11 cellular contexts compared by ENCODE assay signal in the genomic region with DNA sequence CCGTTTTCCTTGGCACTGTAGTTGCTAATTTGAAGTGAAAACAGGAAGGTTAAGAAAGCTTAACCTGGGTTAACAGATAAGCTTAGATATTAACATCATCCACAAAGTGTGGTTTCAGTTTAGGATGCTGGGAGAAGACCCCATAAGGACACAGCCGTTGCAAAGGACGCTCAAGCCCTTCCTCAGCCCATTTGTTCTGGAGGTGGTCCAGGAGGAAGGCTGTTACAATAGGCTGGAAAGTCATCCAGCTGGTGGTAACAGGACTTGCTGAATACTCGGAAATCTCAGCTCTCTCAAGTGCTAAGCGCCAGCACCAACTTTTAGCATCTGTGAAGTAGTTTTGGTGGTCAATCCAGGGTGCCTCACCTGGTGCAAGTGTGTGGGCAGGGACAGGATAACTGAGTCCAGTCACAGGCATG. TPM values are rescaled to one million over a fixed set of nuclear protein-coding genes. Genes with fewer than 3 reads are reported as not detected.
DNase-seq lines count a peak whose midpoint lies in the region; ATAC-seq, FAIRE-seq and TF ChIP-seq lines count a peak whose summit lies in the region.
"Had no signal": no experiment of that assay in that cellular context is flagged by ENCODE, and none has a peak within 500 bp of the region (broad histone marks: within the 10 kb centered on the region; RNA-seq: fewer than 3 reads in every experiment).

No MANE protein-coding gene starts in this region.

- peak overlapping the region; percentile 24 for H3K27ac Mint-ChIP-seq in astrocyte (ENCODE audit: unreplicated experiment)

- no peak overlapping the region for H2AFZ ChIP-seq in astrocyte (ENCODE audit: low read depth, low read length)

- H3K27me3 ChIP-seq in A673 (replicated peaks; ENCODE audit: insufficient read depth, low read depth, low read length, poor library complexity) = no peaks in the 10 kb centered on the region
- no peaks in the 10 kb centered on the region for H3K27me3 ChIP-seq in astrocyte (ENCODE audit: insufficient read depth, low read length)
- H3K27me3 ChIP-seq in right lobe of liver = no peaks in the 10 kb centered on the region

- TF ChIP-seq CTCF in A673 (conservative IDR thresholded peaks at IDR 0.05; ENCODE audit: low read depth, low read length) = no peak
- TF ChIP-seq CTCF in astrocyte (IDR thresholded peaks at IDR 0.05; ENCODE audit: insufficient read depth, low read depth, low read length) = no peak
- TF ChIP-seq CTCF in right lobe of liver (IDR thresholded peaks at IDR 0.05) = no peak

- no peaks in the 10 kb centered on the region for H3K27me3 Mint-ChIP-seq in astrocyte (ENCODE audit: low read depth, unreplicated experiment)

- CTCF ChIA-PET in A673 (lab: Charles Lee) = no interaction called here

- no peaks in the 10 kb centered on the region for H3K9me3 Mint-ChIP-seq in astrocyte (ENCODE audit: unreplicated experiment)

- DNase-seq in A673 (ENCODE audit: low spot score) (peak; percentile 19), astrocyte (ENCODE audit: low read depth) (peak; percentile 30), right lobe of liver (no peak), NCI-H1694 treated with DMSO at 0.1 percent for 48 hours (lab: John Stamatoyannopoulos, UW) (no peak), ecto neural progenitor cell (ENCODE audit: low spot score) (no peak)
- DNase-seq in stimulated activated CD8-positive, alpha-beta memory T cell treated with anti-CD3 and anti-CD28 coated beads, Interleukin-4, amount 100 ng/mL, for 48 hours = no peak
- DNase-seq: DMS79, small intestine had no signal

- BruUV-seq in A673 (replicated peaks; lab: Mats Ljungman, UMichigan) = no TSS peak

- H3K27ac ChIP-seq in A673 (ENCODE audit: low read depth, low read length, poor library complexity, severe bottlenecking) = peak overlapping the region; percentile 60
- peak overlapping the region; percentile 81 for H3K27ac ChIP-seq in astrocyte (ENCODE audit: low read depth, low read length)
- no peak overlapping the region for H3K27ac ChIP-seq in right lobe of liver

- H3K4me1 ChIP-seq in A673 (ENCODE audit: insufficient read depth, low read length, poor library complexity, severe bottlenecking) (peaks cover 40% of the 10 kb centered on the region), astrocyte (ENCODE audit: insufficient read depth, low read length) (peaks cover 34% of the 10 kb centered on the region), right lobe of liver (peaks cover 0 to 18% (median 0%) of the 10 kb centered on the region in 4 donors)

- FAIRE-seq in astrocyte (lab: Jason Lieb, UNC) = no peak
- FAIRE-seq: small intestine, urothelium cell line had no signal

- peaks cover 11% of the 10 kb centered on the region for H3K79me2 ChIP-seq in astrocyte (ENCODE audit: insufficient read depth, low read length)

- ATAC-seq in GM21786 (IDR thresholded peaks at IDR 0.05; ENCODE audit: unreplicated experiment) (peak; percentile 25), right lobe of liver (peak; percentile 49 to 67 (median 52)), GM19351 (IDR thresholded peaks at IDR 0.05; ENCODE audit: unreplicated experiment) (no peak)

- intact Hi-C loops in A673 (cut with micrococcal nuclease; ENCODE audit: unreplicated experiment) = no loop called here
- intact Hi-C loops in right lobe of liver (cut with DNase I) = no loop called here

- H3K4me1 Mint-ChIP-seq in astrocyte (ENCODE audit: low read depth, unreplicated experiment) = peaks cover 24% of the 10 kb centered on the region

- TF ChIP-seq POLR2A in right lobe of liver (IDR thresholded peaks at IDR 0.05) = no peak

- peak overlapping the region; percentile 82 for H3K4me2 ChIP-seq in astrocyte (ENCODE audit: low read length)

- POLR2A ChIA-PET in A673 (lab: Charles Lee; ENCODE audit: low non-redundant PET) = no interaction called here

- no peaks in the 10 kb centered on the region for H3K9me3 ChIP-seq in A673 (ENCODE audit: low read depth, low read length, poor library complexity, severe bottlenecking)
- no peaks in the 10 kb centered on the region for H3K9me3 ChIP-seq in astrocyte (ENCODE audit: insufficient read depth, low read depth, low read length)
- H3K9me3 ChIP-seq in right lobe of liver = no peaks in the 10 kb centered on the region

- WGBS in right lobe of liver (ENCODE audit: insufficient coverage, low coverage, low lambda C conversion rate, missing lambda C conversion rate) = 6% methylated on average over 4 of the region's 5 CpGs

- H3K36me3 Mint-ChIP-seq in astrocyte (ENCODE audit: low read depth, unreplicated experiment) = no peaks in the 10 kb centered on the region

- H4K20me1 ChIP-seq in astrocyte (ENCODE audit: insufficient read depth, low read length) = no peaks in the 10 kb centered on the region

- H3K4me3 ChIP-seq in A673 (ENCODE audit: low read depth, low read length, poor library complexity, severe bottlenecking) = peak overlapping the region; percentile 9
- H3K4me3 ChIP-seq in astrocyte (ENCODE audit: insufficient read depth, low read depth, low read length) = peak overlapping the region; percentile 1
- H3K4me3 ChIP-seq in right lobe of liver = no peak overlapping the region

- no peaks in the 10 kb centered on the region for H3K36me3 ChIP-seq in A673 (ENCODE audit: insufficient read depth, low read length, poor library complexity, severe bottlenecking)
- no peaks in the 10 kb centered on the region for H3K36me3 ChIP-seq in astrocyte (ENCODE audit: insufficient read depth, low read length)
- H3K36me3 ChIP-seq in right lobe of liver = no peaks in the 10 kb centered on the region

- H3K9ac ChIP-seq in astrocyte (ENCODE audit: low read length) = peak overlapping the region; percentile 55

- no peak overlapping the region for H3K4me3 Mint-ChIP-seq in astrocyte (ENCODE audit: unreplicated experiment)

RNA-seq across cellular contexts. Expression of a gene that starts 14.2 kb away (rescaled TPM):
- 5.7 and 6.1 TPM in 2 replicates for total RNA-seq in A673 (2021)
- total RNA-seq in astrocyte = 13.8 and 15.4 TPM in 2 replicates
- 1 to 10 TPM; 4.8 to 7.1 (median 5.7) TPM for total RNA-seq in right lobe of liver

RNA-seq across cellular contexts. Expression of a gene that starts 42.5 kb away (rescaled TPM):
- total RNA-seq in A673 (2021) = 5.8 and 7.9 TPM in 2 replicates
- total RNA-seq in astrocyte = 4.6 and 5.5 TPM in 2 replicates
- 1 to 10 TPM in 5 of 6 experiments, under 1 TPM in 1; 0.86 to 3.1 (median 2.2) TPM for total RNA-seq in right lobe of liver

Comparison
In these comparisons a context has a peak if more than half of its experiments do, and no peak if none do; other contexts are left out.
1. DNase-seq: peak in A673 (single experiment) and astrocyte (single experiment); none in right lobe of liver (0 of 3), NCI-H1694 treated with DMSO at 0.1 percent for 48 hours (single experiment), stimulated activated CD8-positive, alpha-beta memory T cell treated with anti-CD3 and anti-CD28 coated beads, Interleukin-4, amount 100 ng/mL, for 48 hours (single experiment) and ecto neural progenitor cell (single experiment).
2. H3K27ac ChIP-seq: peak in A673 (single experiment) and astrocyte (single experiment); none in right lobe of liver (0 of 3).
3. H3K4me3 ChIP-seq: peak in A673 (single experiment) and astrocyte (single experiment); none in right lobe of liver (0 of 3).